Comparison of ENCODE assay signal across 8 cellular contexts in the genomic region with DNA sequence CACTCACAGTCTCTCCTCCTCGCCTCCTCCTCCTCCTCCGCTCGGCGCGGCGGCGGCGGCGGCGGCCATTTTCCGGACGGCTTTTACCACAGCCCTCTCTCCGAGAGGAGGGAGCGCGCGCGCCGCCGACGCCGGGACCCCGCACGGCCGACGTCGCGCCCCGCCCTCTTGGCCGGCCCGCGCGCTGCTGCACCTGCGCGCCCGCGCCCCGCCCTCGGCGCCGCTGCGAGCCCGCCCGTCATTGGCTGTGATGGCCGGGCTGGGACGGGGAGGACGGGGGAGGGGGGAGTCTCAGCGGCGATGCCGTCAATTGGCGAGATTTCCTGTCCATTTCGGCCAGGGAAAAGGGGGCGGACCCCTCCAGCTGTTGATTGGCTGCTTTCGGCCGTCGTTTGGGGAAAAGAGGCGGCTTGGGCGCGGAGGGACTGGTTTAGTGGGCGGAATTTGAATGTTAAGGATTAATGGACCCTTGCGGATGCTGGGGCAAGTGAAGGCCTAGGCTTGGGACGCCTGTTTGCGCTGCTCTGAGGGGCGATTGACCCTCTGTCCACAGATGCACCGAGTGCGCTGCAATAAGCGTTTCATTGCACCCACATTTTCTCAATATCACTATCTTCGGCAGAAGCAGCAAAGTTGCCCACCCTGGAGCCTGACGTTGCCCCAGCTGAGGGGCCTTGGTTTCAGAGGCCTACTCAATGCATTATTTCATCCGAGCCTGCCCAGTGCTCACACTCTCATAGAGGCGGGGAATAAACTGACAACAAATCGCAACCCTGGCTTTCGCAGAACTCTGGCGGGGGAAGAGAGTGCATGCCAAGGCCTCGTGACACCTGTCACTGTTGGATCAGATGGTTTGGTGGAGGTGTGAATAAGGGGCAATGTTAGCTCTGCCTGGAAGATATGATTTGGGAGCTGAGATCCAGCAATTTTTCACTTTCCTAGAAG. TPM values are rescaled to one million over a fixed set of nuclear protein-coding genes. Genes with fewer than 3 reads are reported as not detected.
DNase-seq lines count a peak whose midpoint lies in the region; ATAC-seq and TF ChIP-seq lines count a peak whose summit lies in the region.

A gene (minus strand): TSS at position 121 of the 945 bp plus-strand sequence.

- no peaks in the 10 kb centered on the region for H3K27me3 Mint-ChIP-seq in CD8-positive, alpha-beta T cell (ENCODE audit: low read depth)

- no peaks in the 10 kb centered on the region for H3K9me3 ChIP-seq in CD8-positive, alpha-beta T cell (ENCODE audit: low read length)
- H3K9me3 ChIP-seq in effector memory CD4-positive, alpha-beta T cell (ENCODE audit: control insufficient read depth, low read length) = no peaks in the 10 kb centered on the region

- TF ChIP-seq CTCF in CD8-positive, alpha-beta T cell (IDR thresholded peaks at IDR 0.05) = no peak

- ATAC-seq in CD8-positive, alpha-beta T cell = peak; percentile 88
- ATAC-seq in GM19468 (IDR thresholded peaks at IDR 0.05; ENCODE audit: extremely low read depth, unreplicated experiment) = peak; percentile 56

- H3K36me3 ChIP-seq in CD8-positive, alpha-beta T cell (ENCODE audit: insufficient read depth, low read length) = no peaks in the 10 kb centered on the region
- H3K36me3 ChIP-seq in effector memory CD4-positive, alpha-beta T cell (ENCODE audit: control insufficient read depth, insufficient read depth, low read length) = no peaks in the 10 kb centered on the region

- H3K4me1 Mint-ChIP-seq in CD8-positive, alpha-beta T cell (ENCODE audit: low read depth) = peaks cover 34% of the 10 kb centered on the region

- peak within 1 kb of the TSS; percentile 85 for H3K4me3 ChIP-seq in CD8-positive, alpha-beta T cell (ENCODE audit: low read depth, low read length)
- H3K4me3 ChIP-seq in effector memory CD4-positive, alpha-beta T cell (ENCODE audit: insufficient read depth, low read depth, low read length, poor library complexity, severe bottlenecking) = peak within 1 kb of the TSS; percentile 86

- DNase-seq in CD8-positive, alpha-beta T cell = peak; percentile 72 to 89 (median 82)
- DNase-seq in HS-5 (ENCODE audit: low read depth) = peak; percentile 58
- DNase-seq in NOMO-1 (lab: John Stamatoyannopoulos, UW; ENCODE audit: unreplicated experiment in 2 of 2) = peak; percentile 88 to 90
- DNase-seq in effector memory CD4-positive, alpha-beta T cell = peak; percentile 75 to 79 (median 79)
- DNase-seq in medulla oblongata (ENCODE audit: extremely low spot score) = peak; percentile 93
- peak; percentile 74 to 83 (median 81) for DNase-seq in stimulated activated CD4-positive, alpha-beta T cell treated with anti-CD3 and anti-CD28 coated beads, TNF-alpha, amount 100 ng/mL, for 48 hours (ENCODE audit: low read depth in 3 of 3)

- peak within 1 kb of the TSS; percentile 88 for H3K27ac ChIP-seq in CD8-positive, alpha-beta T cell (ENCODE audit: low read depth, low read length)
- peak within 1 kb of the TSS; percentile 87 for H3K27ac ChIP-seq in effector memory CD4-positive, alpha-beta T cell (ENCODE audit: insufficient read depth, low read length, poor library complexity, severe bottlenecking)

- peak within 1 kb of the TSS; percentile 99 for H3K27ac Mint-ChIP-seq in CD8-positive, alpha-beta T cell

- intact Hi-C loops in CD8-positive, alpha-beta T cell (cut with DNase I, micrococcal nuclease) = loop anchor here (1.0 to 10.0 kb wide), 5 partner anchors 25 to 277 kb away; a partner anchor contains a TSS

- H3K9me3 Mint-ChIP-seq in CD8-positive, alpha-beta T cell = no peaks in the 10 kb centered on the region

- peak within 1 kb of the TSS; percentile 97 for H3K4me3 Mint-ChIP-seq in CD8-positive, alpha-beta T cell

- CTCF ChIA-PET in CD8-positive, alpha-beta T cell (lab: Charles Lee) = no interaction called here
- CTCF ChIA-PET in activated CD8-positive, alpha-beta memory T cell treated with anti-CD3 and anti-CD28 coated beads for 36 hours (lab: Charles Lee) = no interaction called here

- POLR2A ChIA-PET in CD8-positive, alpha-beta T cell (lab: Charles Lee) = interaction anchor here (0.8 to 1.0 kb wide), 2 partner anchors 25 to 132 kb away, joined by 3 to 5 read pairs; no protein-coding TSS in a partner anchor
- POLR2A ChIA-PET in activated CD8-positive, alpha-beta memory T cell treated with anti-CD3 and anti-CD28 coated beads for 36 hours (lab: Charles Lee) = no interaction called here

- H3K36me3 Mint-ChIP-seq in CD8-positive, alpha-beta T cell = peaks cover 12% of the 10 kb centered on the region

- H3K4me1 ChIP-seq in CD8-positive, alpha-beta T cell (ENCODE audit: insufficient read depth, low read length) = peaks cover 34% of the 10 kb centered on the region
- peaks cover 20% of the 10 kb centered on the region for H3K4me1 ChIP-seq in effector memory CD4-positive, alpha-beta T cell (ENCODE audit: control insufficient read depth, insufficient read depth, low read length, poor library complexity, severe bottlenecking)

- no peaks in the 10 kb centered on the region for H3K27me3 ChIP-seq in CD8-positive, alpha-beta T cell (ENCODE audit: insufficient read depth, low read length)
- no peaks in the 10 kb centered on the region for H3K27me3 ChIP-seq in effector memory CD4-positive, alpha-beta T cell (replicated peaks; ENCODE audit: control insufficient read depth, insufficient read depth, low read length, poor library complexity, severe bottlenecking)

RNA-seq across cellular contexts. Expression of the gene that starts here (rescaled TPM):
- total RNA-seq in CD8-positive, alpha-beta T cell = 100 to 1,000 TPM; 106 to 204 TPM
- total RNA-seq in activated CD8-positive, alpha-beta memory T cell treated with anti-CD3 and anti-CD28 coated beads for 36 hours = 10 to 100 TPM; 49.8 to 51.2 TPM

Comparison
In these comparisons a context has a peak if more than half of its experiments do, and no peak if none do; other contexts are left out.
1. Peak in every context shown above with its lines: DNase-seq, ATAC-seq, H3K4me3 ChIP-seq and H3K27ac ChIP-seq.